ENCODE assay signal across 11 cellular contexts in genomic region chr1:17857109-17857499, GRCh38.
"Had no signal": no experiment of that assay in that cellular context is flagged by ENCODE, and none has a peak within 500 bp of the region (broad histone marks: within the 10 kb centered on the region; RNA-seq: fewer than 3 reads in every experiment).

No MANE protein-coding gene starts in this region.

- H3K9me3 ChIP-seq: HAP-1 had no signal

- H3K9ac ChIP-seq: GM23248 had no signal

- H3K4me2 ChIP-seq: GM23338 had no signal

- H3K4me1 ChIP-seq: HAP-1 had no signal

- FAIRE-seq: H1, H54 had no signal

- ATAC-seq: GM23338, HCT116 had no signal

- H3K4me3 ChIP-seq: GM23248, GM23338, HAP-1 had no signal

- H3K27ac ChIP-seq: GM23248 had no signal

- H2AFZ ChIP-seq: GM23248, GM23338 had no signal

- DNase-seq: GM23248, GOT3, H7, H9, HCEC 1CT, HFFc6 had no signal

- H3K36me3 ChIP-seq: HAP-1 had no signal
